ENCODE assay signal across 1 cellular context in the genomic region with DNA sequence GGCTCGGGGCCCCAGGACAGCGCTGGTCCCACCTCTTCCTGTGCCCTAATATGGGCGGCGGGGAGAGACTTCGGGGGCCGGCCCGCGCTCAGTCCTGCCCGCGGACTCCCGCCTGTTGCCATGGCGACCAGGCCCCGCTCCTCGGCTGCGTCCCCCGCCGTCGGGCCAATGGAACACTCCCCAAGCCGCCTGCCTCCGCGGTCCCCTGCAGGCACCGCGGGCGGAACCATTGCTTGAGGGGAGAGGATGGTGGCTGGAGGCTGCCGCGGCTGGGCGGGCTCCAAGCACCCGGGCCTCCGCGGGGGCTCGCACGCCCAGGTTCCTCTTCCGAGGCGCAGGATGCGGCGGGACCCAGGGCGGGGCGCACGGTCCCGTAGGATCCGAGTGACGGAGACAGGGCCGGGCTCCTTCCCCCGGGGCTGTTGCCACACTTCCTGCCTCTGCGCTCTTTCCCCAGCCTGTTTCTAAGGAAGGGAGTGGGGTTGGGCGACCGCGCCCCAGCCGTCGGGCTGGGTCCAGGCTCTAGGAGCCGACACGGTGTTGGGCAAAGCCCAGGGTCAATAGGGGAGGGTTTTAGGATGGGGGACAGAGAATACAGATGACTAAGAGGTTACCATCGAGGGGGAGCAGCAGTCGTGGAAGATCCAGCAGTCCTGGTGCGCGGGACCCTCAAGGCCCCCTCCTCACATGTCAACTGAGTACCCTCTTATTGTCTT.
A peak's percentile ranks its signal among the peaks of the same experiment; 100 is the strongest.
TF ChIP-seq lines count a peak whose summit lies in the region.

No MANE protein-coding gene starts in this region.

TF ChIP-seq in GM12878, 131 proteins besides CTCF, POLR2A, EP300 and RAD21 (continued from another document and continues in another):
- TF ChIP-seq, protein P1, sequence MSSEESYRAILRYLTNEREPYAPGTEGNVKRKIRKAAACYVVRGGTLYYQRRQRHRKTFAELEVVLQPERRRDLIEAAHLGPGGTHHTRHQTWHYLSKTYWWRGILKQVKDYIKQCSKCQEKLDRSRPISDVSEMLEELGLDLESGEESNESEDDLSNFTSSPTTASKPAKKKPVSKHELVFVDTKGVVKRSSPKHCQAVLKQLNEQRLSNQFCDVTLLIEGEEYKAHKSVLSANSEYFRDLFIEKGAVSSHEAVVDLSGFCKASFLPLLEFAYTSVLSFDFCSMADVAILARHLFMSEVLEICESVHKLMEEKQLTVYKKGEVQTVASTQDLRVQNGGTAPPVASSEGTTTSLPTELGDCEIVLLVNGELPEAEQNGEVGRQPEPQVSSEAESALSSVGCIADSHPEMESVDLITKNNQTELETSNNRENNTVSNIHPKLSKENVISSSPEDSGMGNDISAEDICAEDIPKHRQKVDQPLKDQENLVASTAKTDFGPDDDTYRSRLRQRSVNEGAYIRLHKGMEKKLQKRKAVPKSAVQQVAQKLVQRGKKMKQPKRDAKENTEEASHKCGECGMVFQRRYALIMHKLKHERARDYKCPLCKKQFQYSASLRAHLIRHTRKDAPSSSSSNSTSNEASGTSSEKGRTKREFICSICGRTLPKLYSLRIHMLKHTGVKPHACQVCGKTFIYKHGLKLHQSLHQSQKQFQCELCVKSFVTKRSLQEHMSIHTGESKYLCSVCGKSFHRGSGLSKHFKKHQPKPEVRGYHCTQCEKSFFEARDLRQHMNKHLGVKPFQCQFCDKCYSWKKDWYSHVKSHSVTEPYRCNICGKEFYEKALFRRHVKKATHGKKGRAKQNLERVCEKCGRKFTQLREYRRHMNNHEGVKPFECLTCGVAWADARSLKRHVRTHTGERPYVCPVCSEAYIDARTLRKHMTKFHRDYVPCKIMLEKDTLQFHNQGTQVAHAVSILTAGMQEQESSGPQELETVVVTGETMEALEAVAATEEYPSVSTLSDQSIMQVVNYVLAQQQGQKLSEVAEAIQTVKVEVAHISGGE (CRISPR knock-in tag; IDR thresholded peaks at IDR 0.05): no peak
- TF ChIP-seq SREBF2 (IDR thresholded peaks at IDR 0.05; ENCODE audit: low read length) (no peak), BHLHE40 (IDR thresholded peaks at IDR 0.05; ENCODE audit: borderline replicate concordance in 1 of 2, low read depth in 2 of 2, low read length in 1 of 2) (peak; percentile 97 to 98), ZZZ3 (IDR thresholded peaks at IDR 0.05; ENCODE audit: control insufficient read depth, insufficient read length, low read depth) (no peak), GATAD2B (conservative IDR thresholded peaks at IDR 0.05; ENCODE audit: low read depth) (peak; percentile 72; the same call in 1 of the 2 replicates), SIX5 (IDR thresholded peaks at IDR 0.05; ENCODE audit: low read depth, low read length, severe bottlenecking) (peak; percentile 47), FOS (IDR thresholded peaks at IDR 0.05; ENCODE audit: borderline replicate concordance, extremely low read depth, insufficient read length) (no peak), SPI1 (IDR thresholded peaks at IDR 0.05; ENCODE audit: borderline replicate concordance, insufficient read depth, low read depth, low read length) (peak; percentile 29; the same call in 1 of the 2 replicates), IKZF1 (conservative IDR thresholded peaks at IDR 0.05) (peak; percentile 97), POLR2AphosphoS5 (IDR thresholded peaks at IDR 0.05; ENCODE audit: low read length) (peak; percentile 20), ZNF207 (IDR thresholded peaks at IDR 0.05; ENCODE audit: borderline replicate concordance) (peak; percentile 96; the same call in 1 of the 2 replicates), TCF3 (IDR thresholded peaks at IDR 0.05; ENCODE audit: borderline replicate concordance, insufficient read depth, low read depth, low read length) (no peak), RELA (IDR thresholded peaks at IDR 0.05; ENCODE audit: borderline replicate concordance, partially characterized antibody) (peak; percentile 83), CBFB (IDR thresholded peaks at IDR 0.05; ENCODE audit: low read depth) (peak; percentile 52; the same call in 1 of the 2 replicates), ZBED1 (IDR thresholded peaks at IDR 0.05; ENCODE audit: borderline replicate concordance) (no peak), BACH1 (IDR thresholded peaks at IDR 0.05; ENCODE audit: borderline replicate concordance) (peak; percentile 52; the same call in 1 of the 2 replicates)
- TF ChIP-seq, protein P2, sequence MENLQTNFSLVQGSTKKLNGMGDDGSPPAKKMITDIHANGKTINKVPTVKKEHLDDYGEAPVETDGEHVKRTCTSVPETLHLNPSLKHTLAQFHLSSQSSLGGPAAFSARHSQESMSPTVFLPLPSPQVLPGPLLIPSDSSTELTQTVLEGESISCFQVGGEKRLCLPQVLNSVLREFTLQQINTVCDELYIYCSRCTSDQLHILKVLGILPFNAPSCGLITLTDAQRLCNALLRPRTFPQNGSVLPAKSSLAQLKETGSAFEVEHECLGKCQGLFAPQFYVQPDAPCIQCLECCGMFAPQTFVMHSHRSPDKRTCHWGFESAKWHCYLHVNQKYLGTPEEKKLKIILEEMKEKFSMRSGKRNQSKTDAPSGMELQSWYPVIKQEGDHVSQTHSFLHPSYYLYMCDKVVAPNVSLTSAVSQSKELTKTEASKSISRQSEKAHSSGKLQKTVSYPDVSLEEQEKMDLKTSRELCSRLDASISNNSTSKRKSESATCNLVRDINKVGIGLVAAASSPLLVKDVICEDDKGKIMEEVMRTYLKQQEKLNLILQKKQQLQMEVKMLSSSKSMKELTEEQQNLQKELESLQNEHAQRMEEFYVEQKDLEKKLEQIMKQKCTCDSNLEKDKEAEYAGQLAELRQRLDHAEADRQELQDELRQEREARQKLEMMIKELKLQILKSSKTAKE (IDR thresholded peaks at IDR 0.05; ENCODE audit: low read depth, poor library complexity, severe bottlenecking): no peak
- TF ChIP-seq, protein P3, sequence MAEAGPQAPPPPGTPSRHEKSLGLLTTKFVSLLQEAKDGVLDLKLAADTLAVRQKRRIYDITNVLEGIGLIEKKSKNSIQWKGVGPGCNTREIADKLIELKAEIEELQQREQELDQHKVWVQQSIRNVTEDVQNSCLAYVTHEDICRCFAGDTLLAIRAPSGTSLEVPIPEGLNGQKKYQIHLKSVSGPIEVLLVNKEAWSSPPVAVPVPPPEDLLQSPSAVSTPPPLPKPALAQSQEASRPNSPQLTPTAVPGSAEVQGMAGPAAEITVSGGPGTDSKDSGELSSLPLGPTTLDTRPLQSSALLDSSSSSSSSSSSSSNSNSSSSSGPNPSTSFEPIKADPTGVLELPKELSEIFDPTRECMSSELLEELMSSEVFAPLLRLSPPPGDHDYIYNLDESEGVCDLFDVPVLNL (IDR thresholded peaks at IDR 0.05; ENCODE audit: low read depth, low read length): 0 out of 2 replicates have a peak, but pooled peaks have one; percentile 39
- TF ChIP-seq, protein P4, sequence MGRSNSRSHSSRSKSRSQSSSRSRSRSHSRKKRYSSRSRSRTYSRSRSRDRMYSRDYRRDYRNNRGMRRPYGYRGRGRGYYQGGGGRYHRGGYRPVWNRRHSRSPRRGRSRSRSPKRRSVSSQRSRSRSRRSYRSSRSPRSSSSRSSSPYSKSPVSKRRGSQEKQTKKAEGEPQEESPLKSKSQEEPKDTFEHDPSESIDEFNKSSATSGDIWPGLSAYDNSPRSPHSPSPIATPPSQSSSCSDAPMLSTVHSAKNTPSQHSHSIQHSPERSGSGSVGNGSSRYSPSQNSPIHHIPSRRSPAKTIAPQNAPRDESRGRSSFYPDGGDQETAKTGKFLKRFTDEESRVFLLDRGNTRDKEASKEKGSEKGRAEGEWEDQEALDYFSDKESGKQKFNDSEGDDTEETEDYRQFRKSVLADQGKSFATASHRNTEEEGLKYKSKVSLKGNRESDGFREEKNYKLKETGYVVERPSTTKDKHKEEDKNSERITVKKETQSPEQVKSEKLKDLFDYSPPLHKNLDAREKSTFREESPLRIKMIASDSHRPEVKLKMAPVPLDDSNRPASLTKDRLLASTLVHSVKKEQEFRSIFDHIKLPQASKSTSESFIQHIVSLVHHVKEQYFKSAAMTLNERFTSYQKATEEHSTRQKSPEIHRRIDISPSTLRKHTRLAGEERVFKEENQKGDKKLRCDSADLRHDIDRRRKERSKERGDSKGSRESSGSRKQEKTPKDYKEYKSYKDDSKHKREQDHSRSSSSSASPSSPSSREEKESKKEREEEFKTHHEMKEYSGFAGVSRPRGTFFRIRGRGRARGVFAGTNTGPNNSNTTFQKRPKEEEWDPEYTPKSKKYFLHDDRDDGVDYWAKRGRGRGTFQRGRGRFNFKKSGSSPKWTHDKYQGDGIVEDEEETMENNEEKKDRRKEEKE (IDR thresholded peaks at IDR 0.05): peak; percentile 92
- TF ChIP-seq, protein P5, sequence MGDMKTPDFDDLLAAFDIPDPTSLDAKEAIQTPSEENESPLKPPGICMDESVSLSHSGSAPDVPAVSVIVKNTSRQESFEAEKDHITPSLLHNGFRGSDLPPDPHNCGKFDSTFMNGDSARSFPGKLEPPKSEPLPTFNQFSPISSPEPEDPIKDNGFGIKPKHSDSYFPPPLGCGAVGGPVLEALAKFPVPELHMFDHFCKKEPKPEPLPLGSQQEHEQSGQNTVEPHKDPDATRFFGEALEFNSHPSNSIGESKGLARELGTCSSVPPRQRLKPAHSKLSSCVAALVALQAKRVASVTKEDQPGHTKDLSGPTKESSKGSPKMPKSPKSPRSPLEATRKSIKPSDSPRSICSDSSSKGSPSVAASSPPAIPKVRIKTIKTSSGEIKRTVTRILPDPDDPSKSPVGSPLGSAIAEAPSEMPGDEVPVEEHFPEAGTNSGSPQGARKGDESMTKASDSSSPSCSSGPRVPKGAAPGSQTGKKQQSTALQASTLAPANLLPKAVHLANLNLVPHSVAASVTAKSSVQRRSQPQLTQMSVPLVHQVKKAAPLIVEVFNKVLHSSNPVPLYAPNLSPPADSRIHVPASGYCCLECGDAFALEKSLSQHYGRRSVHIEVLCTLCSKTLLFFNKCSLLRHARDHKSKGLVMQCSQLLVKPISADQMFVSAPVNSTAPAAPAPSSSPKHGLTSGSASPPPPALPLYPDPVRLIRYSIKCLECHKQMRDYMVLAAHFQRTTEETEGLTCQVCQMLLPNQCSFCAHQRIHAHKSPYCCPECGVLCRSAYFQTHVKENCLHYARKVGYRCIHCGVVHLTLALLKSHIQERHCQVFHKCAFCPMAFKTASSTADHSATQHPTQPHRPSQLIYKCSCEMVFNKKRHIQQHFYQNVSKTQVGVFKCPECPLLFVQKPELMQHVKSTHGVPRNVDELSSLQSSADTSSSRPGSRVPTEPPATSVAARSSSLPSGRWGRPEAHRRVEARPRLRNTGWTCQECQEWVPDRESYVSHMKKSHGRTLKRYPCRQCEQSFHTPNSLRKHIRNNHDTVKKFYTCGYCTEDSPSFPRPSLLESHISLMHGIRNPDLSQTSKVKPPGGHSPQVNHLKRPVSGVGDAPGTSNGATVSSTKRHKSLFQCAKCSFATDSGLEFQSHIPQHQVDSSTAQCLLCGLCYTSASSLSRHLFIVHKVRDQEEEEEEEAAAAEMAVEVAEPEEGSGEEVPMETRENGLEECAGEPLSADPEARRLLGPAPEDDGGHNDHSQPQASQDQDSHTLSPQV (IDR thresholded peaks at IDR 0.05): 0 out of 2 replicates have a peak, but pooled peaks have one; percentile 37
- TF ChIP-seq, protein P6, sequence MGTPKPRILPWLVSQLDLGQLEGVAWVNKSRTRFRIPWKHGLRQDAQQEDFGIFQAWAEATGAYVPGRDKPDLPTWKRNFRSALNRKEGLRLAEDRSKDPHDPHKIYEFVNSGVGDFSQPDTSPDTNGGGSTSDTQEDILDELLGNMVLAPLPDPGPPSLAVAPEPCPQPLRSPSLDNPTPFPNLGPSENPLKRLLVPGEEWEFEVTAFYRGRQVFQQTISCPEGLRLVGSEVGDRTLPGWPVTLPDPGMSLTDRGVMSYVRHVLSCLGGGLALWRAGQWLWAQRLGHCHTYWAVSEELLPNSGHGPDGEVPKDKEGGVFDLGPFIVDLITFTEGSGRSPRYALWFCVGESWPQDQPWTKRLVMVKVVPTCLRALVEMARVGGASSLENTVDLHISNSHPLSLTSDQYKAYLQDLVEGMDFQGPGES (IDR thresholded peaks at IDR 0.05): no peak
- TF ChIP-seq, protein P7, sequence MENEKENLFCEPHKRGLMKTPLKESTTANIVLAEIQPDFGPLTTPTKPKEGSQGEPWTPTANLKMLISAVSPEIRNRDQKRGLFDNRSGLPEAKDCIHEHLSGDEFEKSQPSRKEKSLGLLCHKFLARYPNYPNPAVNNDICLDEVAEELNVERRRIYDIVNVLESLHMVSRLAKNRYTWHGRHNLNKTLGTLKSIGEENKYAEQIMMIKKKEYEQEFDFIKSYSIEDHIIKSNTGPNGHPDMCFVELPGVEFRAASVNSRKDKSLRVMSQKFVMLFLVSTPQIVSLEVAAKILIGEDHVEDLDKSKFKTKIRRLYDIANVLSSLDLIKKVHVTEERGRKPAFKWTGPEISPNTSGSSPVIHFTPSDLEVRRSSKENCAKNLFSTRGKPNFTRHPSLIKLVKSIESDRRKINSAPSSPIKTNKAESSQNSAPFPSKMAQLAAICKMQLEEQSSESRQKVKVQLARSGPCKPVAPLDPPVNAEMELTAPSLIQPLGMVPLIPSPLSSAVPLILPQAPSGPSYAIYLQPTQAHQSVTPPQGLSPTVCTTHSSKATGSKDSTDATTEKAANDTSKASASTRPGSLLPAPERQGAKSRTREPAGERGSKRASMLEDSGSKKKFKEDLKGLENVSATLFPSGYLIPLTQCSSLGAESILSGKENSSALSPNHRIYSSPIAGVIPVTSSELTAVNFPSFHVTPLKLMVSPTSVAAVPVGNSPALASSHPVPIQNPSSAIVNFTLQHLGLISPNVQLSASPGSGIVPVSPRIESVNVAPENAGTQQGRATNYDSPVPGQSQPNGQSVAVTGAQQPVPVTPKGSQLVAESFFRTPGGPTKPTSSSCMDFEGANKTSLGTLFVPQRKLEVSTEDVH (IDR thresholded peaks at IDR 0.05; ENCODE audit: low read depth, partially characterized antibody): peak; percentile 70
- TF ChIP-seq, protein P8, sequence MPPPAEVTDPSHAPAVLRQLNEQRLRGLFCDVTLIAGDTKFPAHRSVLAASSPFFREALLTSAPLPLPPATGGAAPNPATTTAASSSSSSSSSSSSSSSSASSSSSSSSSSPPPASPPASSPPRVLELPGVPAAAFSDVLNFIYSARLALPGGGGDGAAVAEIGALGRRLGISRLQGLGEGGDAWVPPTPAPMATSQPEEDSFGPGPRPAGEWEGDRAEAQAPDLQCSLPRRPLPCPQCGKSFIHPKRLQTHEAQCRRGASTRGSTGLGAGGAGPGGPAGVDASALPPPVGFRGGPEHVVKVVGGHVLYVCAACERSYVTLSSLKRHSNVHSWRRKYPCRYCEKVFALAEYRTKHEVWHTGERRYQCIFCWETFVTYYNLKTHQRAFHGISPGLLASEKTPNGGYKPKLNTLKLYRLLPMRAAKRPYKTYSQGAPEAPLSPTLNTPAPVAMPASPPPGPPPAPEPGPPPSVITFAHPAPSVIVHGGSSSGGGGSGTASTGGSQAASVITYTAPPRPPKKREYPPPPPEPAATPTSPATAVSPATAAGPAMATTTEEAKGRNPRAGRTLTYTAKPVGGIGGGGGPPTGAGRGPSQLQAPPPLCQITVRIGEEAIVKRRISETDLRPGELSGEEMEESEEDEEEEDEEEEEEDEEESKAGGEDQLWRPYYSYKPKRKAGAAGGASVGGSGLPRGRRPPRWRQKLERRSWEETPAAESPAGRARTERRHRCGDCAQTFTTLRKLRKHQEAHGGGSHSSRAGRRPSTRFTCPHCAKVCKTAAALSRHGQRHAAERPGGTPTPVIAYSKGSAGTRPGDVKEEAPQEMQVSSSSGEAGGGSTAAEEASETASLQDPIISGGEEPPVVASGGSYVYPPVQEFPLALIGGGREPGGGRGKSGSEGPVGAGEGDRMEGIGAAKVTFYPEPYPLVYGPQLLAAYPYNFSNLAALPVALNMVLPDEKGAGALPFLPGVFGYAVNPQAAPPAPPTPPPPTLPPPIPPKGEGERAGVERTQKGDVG (CRISPR knock-in tag; IDR thresholded peaks at IDR 0.05): no peak
- TF ChIP-seq, protein P9, sequence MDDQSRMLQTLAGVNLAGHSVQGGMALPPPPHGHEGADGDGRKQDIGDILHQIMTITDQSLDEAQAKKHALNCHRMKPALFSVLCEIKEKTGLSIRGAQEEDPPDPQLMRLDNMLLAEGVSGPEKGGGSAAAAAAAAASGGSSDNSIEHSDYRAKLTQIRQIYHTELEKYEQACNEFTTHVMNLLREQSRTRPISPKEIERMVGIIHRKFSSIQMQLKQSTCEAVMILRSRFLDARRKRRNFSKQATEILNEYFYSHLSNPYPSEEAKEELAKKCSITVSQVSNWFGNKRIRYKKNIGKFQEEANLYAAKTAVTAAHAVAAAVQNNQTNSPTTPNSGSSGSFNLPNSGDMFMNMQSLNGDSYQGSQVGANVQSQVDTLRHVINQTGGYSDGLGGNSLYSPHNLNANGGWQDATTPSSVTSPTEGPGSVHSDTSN (IDR thresholded peaks at IDR 0.05; ENCODE audit: insufficient replicate concordance, low read depth, low read length): no peak
